ENCODE assay signal across 8 cellular contexts in the genomic region with DNA sequence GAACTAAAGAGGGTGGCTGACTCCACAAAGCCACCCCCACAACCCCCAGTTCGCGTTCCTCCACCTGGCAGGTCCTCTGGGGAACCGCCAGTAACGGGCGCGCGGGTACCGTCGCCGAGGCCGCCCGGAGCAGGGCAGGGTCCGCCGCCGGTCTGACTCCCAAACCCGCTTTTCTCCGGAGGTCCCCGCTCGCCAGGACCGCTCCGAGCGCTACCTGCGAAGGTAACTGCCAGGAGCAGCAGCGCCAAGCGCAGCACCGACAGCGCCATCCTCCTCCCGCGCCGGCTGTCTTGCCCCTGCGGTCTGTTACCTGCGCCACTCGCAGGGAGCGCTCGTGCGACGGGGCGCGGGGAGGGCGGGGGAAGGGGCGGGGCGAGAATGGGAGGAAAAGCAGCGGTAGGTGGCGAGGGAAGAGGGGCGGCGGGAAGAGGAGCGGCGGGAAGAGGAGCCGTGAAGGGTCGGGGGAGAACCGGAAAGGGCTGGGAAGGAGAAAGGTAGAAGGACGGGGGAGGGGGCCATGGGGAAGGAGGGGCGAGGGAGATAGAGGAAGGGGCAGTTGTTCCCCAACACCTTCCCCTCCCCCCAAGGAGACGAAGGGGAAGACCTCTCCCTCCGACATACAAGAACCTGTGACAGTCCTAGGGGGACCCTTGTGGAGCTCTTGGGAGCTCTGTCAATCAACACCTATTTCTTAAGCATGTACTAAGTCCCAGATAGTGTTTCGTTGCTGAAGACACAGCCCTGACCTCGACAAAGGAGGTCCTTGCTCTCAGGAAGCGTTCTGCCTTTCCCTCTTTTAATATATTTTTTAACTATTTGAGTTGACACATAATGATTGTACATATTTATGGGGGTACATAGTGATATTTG. TPM values are rescaled to one million over a fixed set of nuclear protein-coding genes. Genes with fewer than 3 reads are reported as not detected.
DNase-seq lines count a peak whose midpoint lies in the region; ATAC-seq and TF ChIP-seq lines count a peak whose summit lies in the region.

A gene with protein sequence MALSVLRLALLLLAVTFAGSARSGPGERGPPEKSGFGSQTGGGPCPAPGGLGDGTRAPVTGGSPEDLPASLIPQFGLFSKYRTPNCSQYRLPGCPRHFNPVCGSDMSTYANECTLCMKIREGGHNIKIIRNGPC (minus strand): TSS at position 308 of the 870 bp plus-strand sequence. CDS start 39 bp downstream, at position 269.

- H3K36me3 Mint-ChIP-seq in CD8-positive, alpha-beta T cell: no peaks in the 10 kb centered on the region

- peaks cover 34% of the 10 kb centered on the region for H3K4me1 ChIP-seq in CD8-positive, alpha-beta T cell (ENCODE audit: insufficient read depth, low read length)
- H3K4me1 ChIP-seq in neutrophil (ENCODE audit: control insufficient read depth in 1 of 2, insufficient read depth in 1 of 2, low read depth in 1 of 2, low read length in 1 of 2) (peaks cover 6 to 12% of the 10 kb centered on the region in 2 experiments), tibial nerve (peaks cover 0 to 10% (median 7%) of the 10 kb centered on the region in 4 donors)

- 3% methylated on average over 53 to 57 of the region's 58 CpGs for WGBS in tibial nerve, 2 donors

- no peak for TF ChIP-seq CTCF in CD8-positive, alpha-beta T cell (IDR thresholded peaks at IDR 0.05)
- no peak for TF ChIP-seq CTCF in epithelial cell of proximal tubule (conservative IDR thresholded peaks at IDR 0.05; ENCODE audit: low read depth, low read length)
- TF ChIP-seq CTCF in neutrophil (IDR thresholded peaks at IDR 0.05): peak; percentile 12
- TF ChIP-seq CTCF in tibial nerve (IDR thresholded peaks at IDR 0.05): no peak

- H3K4me3 ChIP-seq in CD8-positive, alpha-beta T cell (ENCODE audit: low read depth, low read length): peak within 1 kb of the TSS; percentile 58
- peak within 1 kb of the TSS; percentile 44 for H3K4me3 ChIP-seq in epithelial cell of proximal tubule (ENCODE audit: low read depth, low read length)
- H3K4me3 ChIP-seq in neutrophil (ENCODE audit: low read depth in 1 of 2, low read length in 1 of 2): peak within 1 kb of the TSS; percentile 29 to 58
- peak within 1 kb of the TSS; percentile 11 to 42 (median 40) for H3K4me3 ChIP-seq in tibial nerve

- no peaks in the 10 kb centered on the region for H3K36me3 ChIP-seq in CD8-positive, alpha-beta T cell (ENCODE audit: insufficient read depth, low read length)
- H3K36me3 ChIP-seq in neutrophil: no peaks in the 10 kb centered on the region
- no peaks in the 10 kb centered on the region for H3K36me3 ChIP-seq in tibial nerve

- H3K9me3 ChIP-seq in CD8-positive, alpha-beta T cell (ENCODE audit: low read length): no peaks in the 10 kb centered on the region
- H3K9me3 ChIP-seq in neutrophil: no peaks in the 10 kb centered on the region
- H3K9me3 ChIP-seq in tibial nerve: peaks cover 0 to 6% (median 0%) of the 10 kb centered on the region in 4 donors

- no peak for TF ChIP-seq EP300 in tibial nerve (IDR thresholded peaks at IDR 0.05)

- no peak for TF ChIP-seq POLR2A in tibial nerve (IDR thresholded peaks at IDR 0.05)

- H3K4me3 Mint-ChIP-seq in CD8-positive, alpha-beta T cell: peak within 1 kb of the TSS; percentile 81

- H3K4me1 Mint-ChIP-seq in CD8-positive, alpha-beta T cell (ENCODE audit: low read depth): peaks cover 36% of the 10 kb centered on the region

- H3K27me3 ChIP-seq in CD8-positive, alpha-beta T cell (ENCODE audit: insufficient read depth, low read length): no peaks in the 10 kb centered on the region
- peaks cover 48% of the 10 kb centered on the region for H3K27me3 ChIP-seq in neutrophil
- peaks cover 4 to 32% of the 10 kb centered on the region in 2 donors for H3K27me3 ChIP-seq in tibial nerve

- peak within 1 kb of the TSS; percentile 27 for H3K27ac Mint-ChIP-seq in CD8-positive, alpha-beta T cell

- H3K27me3 Mint-ChIP-seq in CD8-positive, alpha-beta T cell (ENCODE audit: low read depth): no peaks in the 10 kb centered on the region

- ATAC-seq in CD8-positive, alpha-beta T cell: peak; percentile 87
- ATAC-seq in GM21381 (IDR thresholded peaks at IDR 0.05; ENCODE audit: unreplicated experiment): peak; percentile 31

- peak within 1 kb of the TSS; percentile 36 for H3K27ac ChIP-seq in CD8-positive, alpha-beta T cell (ENCODE audit: low read depth, low read length)
- H3K27ac ChIP-seq in neutrophil (no peak within 1 kb of the TSS), tibial nerve (no peak within 1 kb of the TSS)

- POLR2A ChIA-PET in CD8-positive, alpha-beta T cell (lab: Charles Lee): interaction anchor here (0.5 to 1.4 kb wide), 4 partner anchors 158 to 387 kb away, joined by 3 to 6 read pairs (median 3); a partner anchor contains a TSS

- intact Hi-C loops in CD8-positive, alpha-beta T cell (cut with DNase I, micrococcal nuclease): loop anchor here (1.0 to 5.0 kb wide), 6 partner anchors 21 to 1274 kb away; a partner anchor contains a TSS

- CTCF ChIA-PET in CD8-positive, alpha-beta T cell (lab: Charles Lee): interaction anchor here (0.8 to 2.5 kb wide), 5 partner anchors 13 to 396 kb away, joined by 4 to 11 read pairs (median 5); no protein-coding TSS in a partner anchor

- no peaks in the 10 kb centered on the region for H3K9me3 Mint-ChIP-seq in CD8-positive, alpha-beta T cell

- peak; percentile 41 to 83 (median 64) for DNase-seq in CD8-positive, alpha-beta T cell
- peak; percentile 25 for DNase-seq in NCI-H2029 treated with DMSO at 0.1 percent for 48 hours (lab: John Stamatoyannopoulos, UW)
- DNase-seq in activated CD8-positive, alpha-beta memory T cell treated with anti-CD3 and anti-CD28 coated beads for 24 hours: peak; percentile 81
- no peak for DNase-seq in epithelial cell of proximal tubule (ENCODE audit: low read depth)
- no peak for DNase-seq in tibial nerve (ENCODE audit: low spot score in 2 of 2)
- DNase-seq in G401 (ENCODE audit: low spot score): no peak

- in situ Hi-C loops in G401 (cut with HindIII; ENCODE audit: low sequenced_read_pairs): no loop called here

RNA-seq across cellular contexts. Expression of the gene that starts here (rescaled TPM):
- 1 to 10 TPM; 2.6 to 4.4 TPM for total RNA-seq in CD8-positive, alpha-beta T cell
- total RNA-seq in epithelial cell of proximal tubule: 4.4 TPM in 1 of 2 replicates, not detected in the other
- total RNA-seq in tibial nerve: not detected
- not detected in 2 replicates for total RNA-seq in G401 (2014; rRNA removed; shearing (Covaris generic))

Comparison
In these comparisons a context has a peak if more than half of its experiments do, and no peak if none do; other contexts are left out.
1. DNase-seq: peak in CD8-positive, alpha-beta T cell (7 of 7), NCI-H2029 treated with DMSO at 0.1 percent for 48 hours (single experiment) and activated CD8-positive, alpha-beta memory T cell treated with anti-CD3 and anti-CD28 coated beads for 24 hours (single experiment); none in epithelial cell of proximal tubule (single experiment), tibial nerve (0 of 2) and G401 (single experiment).
2. Peak in every context shown above with its lines, with median percentiles within 50 percentile points of each other: H3K4me3 ChIP-seq.